Comparison of ENCODE assay signal across 17 cellular contexts in the genomic region with DNA sequence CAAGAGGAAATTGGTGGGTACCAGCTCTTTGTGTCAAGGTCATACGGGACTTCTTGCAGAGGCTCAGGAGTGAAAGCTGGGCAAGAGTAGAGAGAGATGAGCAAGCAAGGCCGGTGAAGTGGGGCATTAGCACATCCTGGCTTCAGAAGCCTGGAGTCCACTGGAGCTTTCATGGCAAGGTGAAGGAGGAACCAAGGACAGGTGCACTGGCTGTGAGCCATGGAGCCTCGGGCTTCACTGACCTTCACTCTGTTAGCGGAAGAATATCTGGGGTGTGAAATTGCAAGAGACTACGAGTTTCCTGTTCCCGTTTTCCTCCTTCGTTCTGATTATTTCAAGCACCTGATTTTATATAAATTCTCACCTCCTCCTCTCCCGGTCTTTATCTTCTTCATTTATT.
"Had no signal": no experiment of that assay in that cellular context is flagged by ENCODE, and none has a peak within 500 bp of the region (broad histone marks: within the 10 kb centered on the region; RNA-seq: fewer than 3 reads in every experiment).

No MANE protein-coding gene starts in this region.

- H3K9me3 Mint-ChIP-seq: naive B cell, nephron had no signal

- H3K9me3 ChIP-seq: colonic mucosa, psoas muscle, stomach, thoracic aorta, transverse colon had no signal

- H3K27me3 ChIP-seq: colonic mucosa, stomach, transverse colon had no signal

- H3K27ac ChIP-seq: colonic mucosa, psoas muscle, stomach, thoracic aorta, transverse colon had no signal

- H3K4me3 Mint-ChIP-seq: nephron had no signal

- DNase-seq: colonic mucosa; dermis blood vessel endothelial cell; foreskin melanocyte; hippocampal formation; kidney glomerular epithelial cell; mesendoderm; naive B cell; psoas muscle; retina; stimulated activated CD4-positive, alpha-beta T cell treated with anti-CD3 and anti-CD28 coated beads, Interleukin-2, amount 100 ng/mL, for 24 hours; stimulated activated CD4-positive, alpha-beta T cell treated with anti-CD3 and anti-CD28 coated beads, Interleukin-4, amount 100 ng/mL, for 4 hours; stimulated activated naive CD4-positive, alpha-beta T cell; stomach; transverse colon had no signal

- ATAC-seq: psoas muscle, sciatic nerve had no signal

- H3K4me3 ChIP-seq: colonic mucosa, psoas muscle, stomach, thoracic aorta, transverse colon had no signal

- H3K4me1 ChIP-seq: colonic mucosa, psoas muscle, stomach, transverse colon had no signal

- H3K27ac Mint-ChIP-seq: nephron had no signal

- H3K27me3 Mint-ChIP-seq: naive B cell had no signal

- H3K4me1 Mint-ChIP-seq: nephron had no signal
